Comparison of ENCODE assay signal across 14 cellular contexts in genomic region chr15:79682285-79682684, GRCh38.
A peak's percentile ranks its signal among the peaks of the same experiment; 100 is the strongest.
DNase-seq lines count a peak whose midpoint lies in the region; FAIRE-seq and TF ChIP-seq lines count a peak whose summit lies in the region.
"Had no signal": no experiment of that assay in that cellular context is flagged by ENCODE, and none has a peak within 500 bp of the region (broad histone marks: within the 10 kb centered on the region; RNA-seq: fewer than 3 reads in every experiment).

No MANE protein-coding gene starts in this region.

- in situ Hi-C loops in ACHN (cut with HindIII; ENCODE audit: low pct_ligation_motif_present, low pct_unique_long_range_greater_than_20kb, low sequenced_read_pairs): no loop called here

- H3K27me3 ChIP-seq in CD4-positive, alpha-beta memory T cell (ENCODE audit: insufficient read depth, low read length): no peaks in the 10 kb centered on the region

- FAIRE-seq in D721Med (lab: Jason Lieb, UNC): no peak

- TF ChIP-seq CTCF in epithelial cell of esophagus (IDR thresholded peaks at IDR 0.05; ENCODE audit: insufficient read depth, low read depth, low read length, missing control alignments) (no peak), D721Med (IDR thresholded peaks at IDR 0.05; ENCODE audit: insufficient read depth, missing control alignments) (no peak)

- H3K36me3 ChIP-seq in CD4-positive, alpha-beta memory T cell (ENCODE audit: insufficient read depth, low read length): no peaks in the 10 kb centered on the region

- no peak overlapping the region for H3K4me3 ChIP-seq in epithelial cell of esophagus (ENCODE audit: low read length)
- H3K4me3 ChIP-seq in CD4-positive, alpha-beta memory T cell (ENCODE audit: low read length in 2 of 2): no peak overlapping the region

- peaks cover 6 to 17% of the 10 kb centered on the region in 2 donors for H3K27me3 Mint-ChIP-seq in CD4-positive, alpha-beta memory T cell

- H3K4me1 ChIP-seq in CD4-positive, alpha-beta memory T cell (ENCODE audit: insufficient read depth, low read length): no peaks in the 10 kb centered on the region

- no peaks in the 10 kb centered on the region for H3K36me3 Mint-ChIP-seq in CD4-positive, alpha-beta memory T cell

- intact Hi-C loops in CD4-positive, alpha-beta memory T cell (cut with micrococcal nuclease): no loop called here

- H3K4me1 Mint-ChIP-seq in CD4-positive, alpha-beta memory T cell: no peaks in the 10 kb centered on the region

- no peak overlapping the region for H3K27ac ChIP-seq in CD4-positive, alpha-beta memory T cell (ENCODE audit: low read depth, low read length)

- CTCF ChIA-PET in CD4-positive, alpha-beta memory T cell (lab: Charles Lee; ENCODE audit: partially characterized antibody): no interaction called here

- H3K9me3 Mint-ChIP-seq in CD4-positive, alpha-beta memory T cell: peaks cover 0 to 2% (median 0%) of the 10 kb centered on the region in 8 donors
- H3K9me3 Mint-ChIP-seq: CD4-positive, alpha-beta T cell; nephron progenitor cell had no signal

- POLR2A ChIA-PET in CD4-positive, alpha-beta memory T cell (lab: Charles Lee; ENCODE audit: partially characterized antibody): no interaction called here

- no peaks in the 10 kb centered on the region for H3K9me3 ChIP-seq in CD4-positive, alpha-beta memory T cell (ENCODE audit: control insufficient read depth in 1 of 2, low read length in 2 of 2)

- no peak overlapping the region for H3K4me3 Mint-ChIP-seq in CD4-positive, alpha-beta memory T cell
- H3K4me3 Mint-ChIP-seq: CD4-positive, alpha-beta T cell; nephron progenitor cell had no signal

- H3K27ac Mint-ChIP-seq in CD4-positive, alpha-beta memory T cell: no peak overlapping the region
- H3K27ac Mint-ChIP-seq: CD4-positive, alpha-beta T cell; nephron progenitor cell had no signal

- DNase-seq in ACHN (peak; percentile 15), NCI-H226 (peak; percentile 50), epithelial cell of esophagus (ENCODE audit: low read depth) (peak; percentile 24), mucosa of gallbladder (ENCODE audit: low spot score) (peak; percentile 12), D721Med (ENCODE audit: insufficient read length, low spot score) (no peak), NCI-H1694 treated with DMSO at 0.1 percent for 48 hours (lab: John Stamatoyannopoulos, UW) (no peak)
- no peak for DNase-seq in CD4-positive, alpha-beta memory T cell
- no peak for DNase-seq in activated CD8-positive, alpha-beta memory T cell treated with anti-CD3 and anti-CD28 coated beads, Interleukin-2, amount 50 U/mL, for 48 hours
- DNase-seq: activated CD4-positive, CD25-positive, alpha-beta regulatory T cell; activated naive CD4-positive, alpha-beta T cell treated with anti-CD3 and anti-CD28 coated beads, Interleukin-2, amount 50 U/mL, for 16 hours; CD4-positive, alpha-beta T cell; NCI-H1048; nephron progenitor cell; OCI-M1 had no signal

Comparison
In these comparisons a context has a peak if more than half of its experiments do, and no peak if none do; other contexts are left out.
1. DNase-seq: peak in ACHN (single experiment), NCI-H226 (single experiment), epithelial cell of esophagus (single experiment) and mucosa of gallbladder (single experiment); none in D721Med (single experiment), NCI-H1694 treated with DMSO at 0.1 percent for 48 hours (single experiment), CD4-positive, alpha-beta memory T cell (0 of 5) and activated CD8-positive, alpha-beta memory T cell treated with anti-CD3 and anti-CD28 coated beads, Interleukin-2, amount 50 U/mL, for 48 hours (single experiment).